6 cellular contexts compared by ENCODE assay signal in genomic region chr6:16020259-16020658, GRCh38.
"Had no signal": no experiment of that assay in that cellular context is flagged by ENCODE, and none has a peak within 500 bp of the region (broad histone marks: within the 10 kb centered on the region; RNA-seq: fewer than 3 reads in every experiment).

No MANE protein-coding gene starts in this region.

- ATAC-seq: GM23338, HCT116 had no signal

- H3K4me2 ChIP-seq: GM23338 had no signal

- H3K9me3 ChIP-seq: HAP-1 had no signal

- H2AFZ ChIP-seq: GM23338 had no signal

- H3K4me3 ChIP-seq: GM23338, HAP-1 had no signal

- H3K27ac ChIP-seq: HL-60 had no signal

- DNase-seq: H7, KG1 had no signal

- H3K36me3 ChIP-seq: HAP-1 had no signal
